ENCODE assay signal across 8 cellular contexts in the genomic region with DNA sequence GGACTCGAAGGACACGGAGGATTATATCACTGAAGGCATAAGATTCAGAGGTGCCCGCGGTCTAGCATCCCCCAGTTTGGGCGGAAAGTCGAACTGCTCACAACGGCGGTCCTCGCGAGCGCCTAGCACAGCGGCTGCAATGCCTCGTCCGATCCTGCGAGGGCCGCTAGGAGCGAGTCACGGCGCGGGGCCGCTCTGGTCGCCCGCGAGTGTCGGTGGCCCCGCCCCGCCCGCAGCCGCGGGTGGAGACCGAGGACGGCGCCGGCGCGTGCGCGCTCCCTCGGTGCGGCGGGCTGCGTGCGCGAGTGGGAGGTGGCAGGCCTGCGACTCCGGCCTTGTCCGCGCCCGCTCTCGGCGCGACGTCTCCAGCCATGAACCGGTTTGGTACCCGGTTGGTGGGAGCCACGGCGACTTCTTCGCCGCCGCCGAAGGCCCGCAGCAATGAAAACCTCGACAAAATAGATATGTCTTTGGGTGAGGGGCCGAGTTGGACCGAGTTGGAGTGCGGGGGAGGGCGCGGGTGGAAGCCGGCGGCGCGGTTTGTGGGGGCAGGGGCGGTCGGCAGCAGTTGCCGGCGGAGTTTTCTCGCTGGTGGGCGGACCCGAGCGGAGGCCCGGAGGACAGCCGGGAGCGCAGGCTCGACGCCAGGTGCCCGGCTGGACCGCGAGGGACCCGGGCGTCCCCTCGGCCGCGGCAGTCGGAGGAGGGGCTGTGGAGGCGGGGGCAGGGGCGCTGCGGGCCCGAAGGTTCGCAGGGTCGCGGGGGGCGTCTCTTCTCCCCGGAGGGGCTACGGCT. TPM values are rescaled to one million over a fixed set of nuclear protein-coding genes. Genes with fewer than 3 reads are reported as not detected.
DNase-seq lines count a peak whose midpoint lies in the region; ATAC-seq and TF ChIP-seq lines count a peak whose summit lies in the region.

A gene with protein sequence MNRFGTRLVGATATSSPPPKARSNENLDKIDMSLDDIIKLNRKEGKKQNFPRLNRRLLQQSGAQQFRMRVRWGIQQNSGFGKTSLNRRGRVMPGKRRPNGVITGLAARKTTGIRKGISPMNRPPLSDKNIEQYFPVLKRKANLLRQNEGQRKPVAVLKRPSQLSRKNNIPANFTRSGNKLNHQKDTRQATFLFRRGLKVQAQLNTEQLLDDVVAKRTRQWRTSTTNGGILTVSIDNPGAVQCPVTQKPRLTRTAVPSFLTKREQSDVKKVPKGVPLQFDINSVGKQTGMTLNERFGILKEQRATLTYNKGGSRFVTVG (plus strand): TSS at position 283 of the 795 bp plus-strand sequence. CDS start 89 bp downstream, at position 372.

- peak within 1 kb of the TSS; percentile 91 to 99 (median 97) for H3K9ac ChIP-seq in BLaER1 treated with 17β-estradiol and CSF1 and Interleukin-3, amounts not matched to agents 10 nM and 100 nM

- H3K27me3 ChIP-seq in BLaER1 treated with 17β-estradiol and CSF1 and Interleukin-3, amounts not matched to agents 10 nM and 100 nM, result no peaks in the 10 kb centered on the region
- H3K27me3 ChIP-seq in left lung, result no peaks in the 10 kb centered on the region

- peaks cover 39 to 69% (median 55%) of the 10 kb centered on the region in 10 experiments for H3K4me1 ChIP-seq in BLaER1 treated with 17β-estradiol and CSF1 and Interleukin-3, amounts not matched to agents 10 nM and 100 nM
- peaks cover 8 to 45% of the 10 kb centered on the region in 2 donors for H3K4me1 ChIP-seq in left lung

- H4K20me1 ChIP-seq in BLaER1 treated with 17β-estradiol and CSF1 and Interleukin-3, amounts not matched to agents 10 nM and 100 nM, result peaks cover 22 to 46% (median 42%) of the 10 kb centered on the region in 11 experiments; a peak in 19 of 22 replicates

- POLR2A ChIA-PET in activated CD4-positive, alpha-beta T cell treated with anti-CD3 and anti-CD28 coated beads, Interleukin-2, amount 10 ng/mL, durations not matched to agents 7 days and 5 days (lab: Charles Lee), result no interaction called here

- TF ChIP-seq CTCF in left lung (IDR thresholded peaks at IDR 0.05), result peak in 1 of 2 donors; percentile 61

- CTCF ChIA-PET in activated CD4-positive, alpha-beta T cell treated with anti-CD3 and anti-CD28 coated beads, Interleukin-2, amount 10 ng/mL, durations not matched to agents 7 days and 5 days (lab: Charles Lee), result interaction anchor here (1.4 to 1.7 kb wide), 4 partner anchors 8 to 14 kb away, joined by 3 to 6 read pairs (median 4); a partner anchor contains a TSS

- peak within 1 kb of the TSS; percentile 91 for H3K27ac Mint-ChIP-seq in activated CD4-positive, alpha-beta T cell treated with anti-CD3 and anti-CD28 coated beads, Interleukin-2, amount 10 ng/mL, durations not matched to agents 7 days and 5 days

- no peaks in the 10 kb centered on the region for H3K9me3 Mint-ChIP-seq in activated CD4-positive, alpha-beta T cell treated with anti-CD3 and anti-CD28 coated beads, Interleukin-2, amount 10 ng/mL, durations not matched to agents 7 days and 5 days

- intact Hi-C loops in left lung (cut with DNase I), result no loop called here

- peak within 1 kb of the TSS; percentile 70 to 99 (median 96) for H3K4me3 ChIP-seq in BLaER1 treated with 17β-estradiol and CSF1 and Interleukin-3, amounts not matched to agents 10 nM and 100 nM
- H3K4me3 ChIP-seq in left lung, result peak within 1 kb of the TSS; percentile 90 to 98

- ATAC-seq in GM19324 (IDR thresholded peaks at IDR 0.05; ENCODE audit: low FRiP score, unreplicated experiment) (peak; percentile 89), HG03460 (IDR thresholded peaks at IDR 0.05; ENCODE audit: unreplicated experiment) (peak; percentile 76), left lung (peak; percentile 93)

- H3K4me1 Mint-ChIP-seq in activated CD4-positive, alpha-beta T cell treated with anti-CD3 and anti-CD28 coated beads, Interleukin-2, amount 10 ng/mL, durations not matched to agents 7 days and 5 days, result peaks cover 30% of the 10 kb centered on the region

- peak within 1 kb of the TSS; percentile 92 for H3K4me3 Mint-ChIP-seq in activated CD4-positive, alpha-beta T cell treated with anti-CD3 and anti-CD28 coated beads, Interleukin-2, amount 10 ng/mL, durations not matched to agents 7 days and 5 days

- peak within 1 kb of the TSS; percentile 74 to 95 (median 92) for H3K4me2 ChIP-seq in BLaER1 treated with 17β-estradiol and CSF1 and Interleukin-3, amounts not matched to agents 10 nM and 100 nM

- peak within 1 kb of the TSS; percentile 85 to 99 (median 97) for H3K27ac ChIP-seq in BLaER1 treated with 17β-estradiol and CSF1 and Interleukin-3, amounts not matched to agents 10 nM and 100 nM
- H3K27ac ChIP-seq in left lung, result peak within 1 kb of the TSS; percentile 89 to 96

- DNase-seq in NCI-H69 (lab: John Stamatoyannopoulos, UW), result peak; percentile 96
- peak; percentile 84 for DNase-seq in activated CD4-positive, alpha-beta T cell treated with anti-CD3 and anti-CD28 coated beads, Interleukin-2, amount 10 ng/mL, durations not matched to agents 7 days and 5 days
- peak; percentile 85 for DNase-seq in dedifferentiated amniotic fluid mesenchymal stem cell (ENCODE audit: extremely low spot score)
- peak; percentile 92 to 99 for DNase-seq in left lung
- DNase-seq in stimulated activated CD4-positive, alpha-beta T cell treated with anti-CD3 and anti-CD28 coated beads, Interleukin-2, amount 100 ng/mL, for 4 hours (ENCODE audit: low read depth), result peak; percentile 82

- peaks cover 0 to 6% (median 0%) of the 10 kb centered on the region in 11 experiments; a peak in 3 of 22 replicates for H3K36me3 ChIP-seq in BLaER1 treated with 17β-estradiol and CSF1 and Interleukin-3, amounts not matched to agents 10 nM and 100 nM
- H3K36me3 ChIP-seq in left lung, result no peaks in the 10 kb centered on the region

- no peaks in the 10 kb centered on the region for H3K27me3 Mint-ChIP-seq in activated CD4-positive, alpha-beta T cell treated with anti-CD3 and anti-CD28 coated beads, Interleukin-2, amount 10 ng/mL, durations not matched to agents 7 days and 5 days

- H3K36me3 Mint-ChIP-seq in activated CD4-positive, alpha-beta T cell treated with anti-CD3 and anti-CD28 coated beads, Interleukin-2, amount 10 ng/mL, durations not matched to agents 7 days and 5 days (ENCODE audit: low read depth), result no peaks in the 10 kb centered on the region

- H3K9me3 ChIP-seq in BLaER1 treated with 17β-estradiol and CSF1 and Interleukin-3, amounts not matched to agents 10 nM and 100 nM (replicated peaks in 1 of 11), result no peaks in the 10 kb centered on the region
- no peaks in the 10 kb centered on the region for H3K9me3 ChIP-seq in left lung

RNA-seq across cellular contexts. Expression of the gene that starts here (rescaled TPM):
- total RNA-seq in activated CD4-positive, alpha-beta T cell treated with anti-CD3 and anti-CD28 coated beads, Interleukin-2, amount 10 ng/mL, durations not matched to agents 7 days and 5 days, result 10 to 100 TPM; 35.7 to 38.8 TPM
- 10 to 100 TPM; 46.8 to 50.2 TPM for total RNA-seq in left lung

Comparison
In these comparisons a context has a peak if more than half of its experiments do, and no peak if none do; other contexts are left out.
1. Peak in every context shown above with its lines: DNase-seq, ATAC-seq, H3K4me3 ChIP-seq and H3K27ac ChIP-seq.